In the genomic region with DNA sequence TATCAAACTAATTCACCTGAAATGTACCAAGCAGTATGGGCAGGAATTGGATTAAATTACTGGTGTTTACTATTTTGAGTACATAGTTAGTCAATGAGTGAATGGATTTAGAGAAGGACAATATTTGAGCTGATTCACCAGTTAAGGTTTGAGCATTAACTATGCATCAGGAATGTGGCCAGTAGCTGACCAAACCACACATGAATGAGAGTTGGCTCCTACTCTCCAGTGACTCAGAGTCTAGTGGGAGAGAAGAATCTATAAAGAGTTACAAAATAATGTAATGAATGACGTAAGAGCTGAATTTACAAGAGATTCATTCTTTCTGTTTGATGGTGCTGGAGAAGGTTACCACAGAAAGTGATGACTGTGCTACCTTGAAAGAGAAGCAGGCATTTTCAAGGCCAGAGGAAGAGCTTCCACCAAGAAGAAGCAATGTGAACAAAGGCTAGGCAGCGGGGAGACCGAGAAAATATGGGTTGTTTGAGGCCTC, we compare ENCODE assay signal across 9 cellular contexts. TPM values are rescaled to one million over a fixed set of nuclear protein-coding genes. Genes with fewer than 3 reads are reported as not detected.
DNase-seq lines count a peak whose midpoint lies in the region; ATAC-seq, FAIRE-seq and TF ChIP-seq lines count a peak whose summit lies in the region.
"Had no signal": no experiment of that assay in that cellular context is flagged by ENCODE, and none has a peak within 500 bp of the region (broad histone marks: within the 10 kb centered on the region; RNA-seq: fewer than 3 reads in every experiment).

No MANE protein-coding gene starts in this region.

- H3K4me3 ChIP-seq in hepatocyte = no peak overlapping the region
- H3K4me3 ChIP-seq in neuronal stem cell (ENCODE audit: low read length in 2 of 2) = no peak overlapping the region

- no peak for DNase-seq in left cardiac atrium
- no peak for DNase-seq in Right ventricle myocardium inferior (ENCODE audit: missing footprints)
- DNase-seq in T1000 (lab: John Stamatoyannopoulos, UW) = peak; percentile 56
- DNase-seq in hepatocyte (ENCODE audit: low spot score) = peak; percentile 75
- DNase-seq in urothelium cell line (ENCODE audit: low spot score) = peak; percentile 90
- DNase-seq in neuronal stem cell (ENCODE audit: low spot score) = no peak
- DNase-seq in GM12891 (ENCODE audit: insufficient read length, low spot score) = no peak
- no peak for DNase-seq in iPS-NIHi11 (ENCODE audit: low spot score)
- DNase-seq: DND-41 had no signal

- H4K91ac ChIP-seq in neuronal stem cell (ENCODE audit: low read depth, low read length, poor library complexity) = no peak overlapping the region

- H2BK12ac ChIP-seq in neuronal stem cell (ENCODE audit: low read length) = no peak overlapping the region

- ATAC-seq in left cardiac atrium (peak; percentile 67 to 95), Right ventricle myocardium inferior (no peak)

- H3K9ac ChIP-seq in neuronal stem cell (ENCODE audit: low read depth, low read length, poor library complexity) = no peak overlapping the region

- no peak for TF ChIP-seq CTCF in hepatocyte (IDR thresholded peaks at IDR 0.05; ENCODE audit: poor library complexity)

- H3K23ac ChIP-seq in neuronal stem cell (ENCODE audit: low read depth, low read length, poor library complexity) = no peak overlapping the region

- H3K14ac ChIP-seq in neuronal stem cell (ENCODE audit: low read length) = no peak overlapping the region

- H3K9me2 ChIP-seq in hepatocyte (replicated peaks; ENCODE audit: insufficient read depth) = no peaks in the 10 kb centered on the region

- no peak overlapping the region for H2BK5ac ChIP-seq in neuronal stem cell (ENCODE audit: low read length)

- H2BK120ac ChIP-seq in neuronal stem cell (ENCODE audit: low read depth, low read length) = no peak overlapping the region

- H3K18ac ChIP-seq in neuronal stem cell (ENCODE audit: low read length) = no peak overlapping the region

- H3K27me3 ChIP-seq in hepatocyte = no peaks in the 10 kb centered on the region
- no peaks in the 10 kb centered on the region for H3K27me3 ChIP-seq in neuronal stem cell (ENCODE audit: control insufficient read depth in 3 of 3, insufficient read depth in 3 of 3, low read depth in 1 of 3, low read length in 3 of 3)

- no peak overlapping the region for H4K8ac ChIP-seq in neuronal stem cell (ENCODE audit: low read depth, low read length)

- H3K36me3 ChIP-seq in hepatocyte (replicated peaks; ENCODE audit: insufficient read depth, low read depth) = no peaks in the 10 kb centered on the region
- H3K36me3 ChIP-seq in neuronal stem cell (replicated peaks in 1 of 2; ENCODE audit: control insufficient read depth in 2 of 2, insufficient read depth in 2 of 2, low read length in 2 of 2) = no peaks in the 10 kb centered on the region

- H3K9me3 ChIP-seq in hepatocyte (ENCODE audit: low read depth) (no peaks in the 10 kb centered on the region), neuronal stem cell (replicated peaks in 1 of 2; ENCODE audit: control insufficient read depth in 2 of 2, insufficient read depth in 1 of 2, low read depth in 1 of 2, low read length in 2 of 2) (no peaks in the 10 kb centered on the region)

- no peaks in the 10 kb centered on the region for H3K79me2 ChIP-seq in hepatocyte

- H3K4me1 ChIP-seq in hepatocyte (ENCODE audit: insufficient read depth) = no peaks in the 10 kb centered on the region
- H3K4me1 ChIP-seq in neuronal stem cell (ENCODE audit: control insufficient read depth in 2 of 2, insufficient read depth in 1 of 2, low read depth in 1 of 2, low read length in 2 of 2) = no peaks in the 10 kb centered on the region

- intact Hi-C loops in left cardiac atrium (cut with DNase I) = no loop called here
- intact Hi-C loops in Right ventricle myocardium inferior (cut with DNase I) = no loop called here

- no peak overlapping the region for H2AK5ac ChIP-seq in neuronal stem cell (ENCODE audit: low read depth, low read length)

- H3K27ac ChIP-seq in hepatocyte (peak overlapping the region; percentile 62), neuronal stem cell (replicated peaks; ENCODE audit: low read length) (no peak overlapping the region)

- FAIRE-seq in urothelium cell line (lab: Jason Lieb, UNC) (peak; percentile 89), GM12891 (lab: Jason Lieb, UNC) (no peak)

- no peaks in the 10 kb centered on the region for H4K20me1 ChIP-seq in hepatocyte (ENCODE audit: insufficient read depth, poor library complexity, severe bottlenecking)

- H2AFZ ChIP-seq in hepatocyte = no peak overlapping the region
- no peak overlapping the region for H2AFZ ChIP-seq in neuronal stem cell (ENCODE audit: low read length)

- TF ChIP-seq POLR2A in GM12891 (IDR thresholded peaks at IDR 0.05; ENCODE audit: low read depth, low read length) = no peak

- no peaks in the 10 kb centered on the region for H3K79me1 ChIP-seq in neuronal stem cell (ENCODE audit: low read depth, low read length)

- 75% methylated on average over 3 of the region's 3 CpGs for WGBS in hepatocyte (ENCODE audit: low lambda C conversion rate, missing lambda C conversion rate)
- whole genome bisulfite sequencing in neuronal stem cell (ENCODE audit: extremely low coverage in 2 of 2, insufficient read length in 2 of 2, insufficient replicate concordance in 1 of 2), 2 donors = no CpG with 5 or more reads among the region's 3 CpGs

- H3K4me2 ChIP-seq in hepatocyte (no peak overlapping the region), neuronal stem cell (ENCODE audit: insufficient read depth, low read length, poor library complexity, severe bottlenecking) (no peak overlapping the region)

- no peak overlapping the region for H3K4ac ChIP-seq in neuronal stem cell (ENCODE audit: low read length)

- H2BK15ac ChIP-seq in neuronal stem cell (ENCODE audit: low read length) = no peak overlapping the region

TF ChIP-seq in GM12891, 5 proteins besides CTCF, POLR2A, EP300 and RAD21:
- TF ChIP-seq PAX5 (IDR thresholded peaks at IDR 0.05; ENCODE audit: insufficient read depth, low read length, severe bottlenecking) (no peak), POLR2AphosphoS5 (IDR thresholded peaks at IDR 0.05; ENCODE audit: low read depth, low read length) (no peak), SPI1 (IDR thresholded peaks at IDR 0.05; ENCODE audit: low read depth, low read length) (no peak), POU2F2 (IDR thresholded peaks at IDR 0.05; ENCODE audit: low read depth, low read length) (no peak), TAF1 (IDR thresholded peaks at IDR 0.05; ENCODE audit: low read depth, low read length) (no peak)

RNA-seq across cellular contexts. Expression of a gene that starts 6.6 kb away (rescaled TPM):
- total RNA-seq in left cardiac atrium (1 to 10 TPM; 4.7 to 6.0 TPM), Right ventricle myocardium inferior (1.8 TPM), hepatocyte (9.4 and 10.3 TPM in 2 replicates)
- 5.1 and 7.0 TPM in 2 replicates for polyA plus RNA-seq in hepatocyte
- polyA plus RNA-seq in neuronal stem cell (2013, experiment 1 of 2) = 0.31 TPM
- 0.29 TPM for polyA plus RNA-seq in neuronal stem cell (2013, experiment 2 of 2)
- 3.0 TPM for polyA plus RNA-seq in GM12891 (2012; ENCODE audit: low read depth, missing spikeins)

RNA-seq across cellular contexts. Expression of a gene that starts 9.9 kb away (rescaled TPM):
- total RNA-seq in left cardiac atrium (not detected), Right ventricle myocardium inferior (0.54 TPM), hepatocyte (0.50 and 4.4 TPM in 2 replicates)
- polyA plus RNA-seq in hepatocyte = not detected in 2 replicates
- 0.04 TPM for polyA plus RNA-seq in neuronal stem cell (2013, experiment 1 of 2)
- 0.12 TPM for polyA plus RNA-seq in neuronal stem cell (2013, experiment 2 of 2)
- not detected for polyA plus RNA-seq in GM12891 (2012; ENCODE audit: low read depth, missing spikeins)

RNA-seq across cellular contexts. Expression of a gene that starts 18.0 kb away (rescaled TPM):
- total RNA-seq in left cardiac atrium (10 to 100 TPM; 53.3 to 92.2 TPM), Right ventricle myocardium inferior (155 TPM), hepatocyte (23.9 and 30.8 TPM in 2 replicates)
- 39.1 and 64.5 TPM in 2 replicates for polyA plus RNA-seq in hepatocyte
- polyA plus RNA-seq in neuronal stem cell (2013, experiment 1 of 2) = 0.75 TPM
- polyA plus RNA-seq in neuronal stem cell (2013, experiment 2 of 2) = 0.76 TPM
- polyA plus RNA-seq in GM12891 (2012; ENCODE audit: low read depth, missing spikeins) = 0.42 TPM

Comparison
In these comparisons a context has a peak if more than half of its experiments do, and no peak if none do; other contexts are left out.
1. DNase-seq: peak in T1000 (single experiment), hepatocyte (single experiment) and urothelium cell line (single experiment); none in left cardiac atrium (single experiment), Right ventricle myocardium inferior (single experiment), neuronal stem cell (single experiment), GM12891 (single experiment) and iPS-NIHi11 (single experiment).